Comparison of ENCODE assay signal across 8 cellular contexts in the genomic region with DNA sequence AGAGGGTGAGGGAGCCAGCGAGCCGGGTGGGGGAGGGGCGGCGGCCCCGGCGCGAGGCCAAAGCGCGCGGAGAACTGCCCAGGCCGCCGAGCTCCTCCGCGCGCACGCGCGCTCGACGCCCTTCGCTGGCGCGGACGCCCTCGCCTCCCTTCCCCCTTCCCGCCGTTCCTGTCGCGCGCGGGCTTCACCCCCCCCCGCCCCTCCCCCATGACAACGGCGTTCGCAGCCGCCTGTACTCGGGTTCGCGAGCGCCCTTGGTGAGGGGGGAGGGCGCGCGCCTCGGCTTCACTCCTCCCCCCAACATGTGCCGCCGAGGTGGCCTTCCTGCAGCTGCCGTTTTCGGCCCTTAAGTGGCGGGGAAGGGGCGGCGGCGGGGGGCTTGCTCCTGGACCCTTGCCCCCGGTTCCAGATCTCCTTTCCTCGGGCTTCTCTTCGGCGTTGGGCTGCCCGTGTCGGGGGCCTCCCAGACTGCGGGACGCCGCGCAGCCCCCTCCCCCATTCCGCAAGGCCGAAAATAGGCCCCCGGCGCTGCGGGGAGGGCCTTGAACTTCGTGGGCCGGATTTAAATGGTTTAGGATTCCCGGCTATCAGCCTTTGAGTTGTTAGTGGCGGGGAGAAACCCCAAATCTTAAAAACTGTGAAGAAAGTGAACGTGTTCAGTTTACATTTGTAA. TPM values are rescaled to one million over a fixed set of nuclear protein-coding genes. Genes with fewer than 3 reads are reported as not detected.
A peak's percentile ranks its signal among the peaks of the same experiment; 100 is the strongest.
DNase-seq lines count a peak whose midpoint lies in the region; ATAC-seq and TF ChIP-seq lines count a peak whose summit lies in the region.

No MANE protein-coding gene starts in this region.

- H3K36me3 Mint-ChIP-seq in GM23338 (ENCODE audit: low read depth): peaks cover 58% of the 10 kb centered on the region

- peak overlapping the region; percentile 97 for H3K27ac Mint-ChIP-seq in GM23338

- H4K20me1 ChIP-seq in GM23338 (replicated peaks; ENCODE audit: insufficient read depth): peaks cover 40% of the 10 kb centered on the region

- no peaks in the 10 kb centered on the region for H3K9me2 ChIP-seq in GM23338 (ENCODE audit: insufficient read depth)

- H3K9me3 ChIP-seq in body of pancreas (no peaks in the 10 kb centered on the region), iPS-15b (ENCODE audit: control insufficient read depth, insufficient read depth, low read length) (no peaks in the 10 kb centered on the region)

- TF ChIP-seq CTCF in GM23338 (conservative IDR thresholded peaks at IDR 0.05; ENCODE audit: low read depth in 2 of 2): no peak
- no peak for TF ChIP-seq CTCF in body of pancreas (IDR thresholded peaks at IDR 0.05)

- H2AFZ ChIP-seq in GM23338: no peak overlapping the region

- H3K27ac ChIP-seq in GM23338 (ENCODE audit: low read depth) (peak overlapping the region; percentile 100), body of pancreas (peak overlapping the region; percentile 94 to 100 (median 98))

- H3K4me3 Mint-ChIP-seq in GM23338: peak overlapping the region; percentile 93

- 0 to 1% methylated on average over 19 to 35 of the region's 72 CpGs for WGBS in body of pancreas, 2 donors

- peaks cover 50% of the 10 kb centered on the region for H3F3A ChIP-seq in GM23338 (replicated peaks; ENCODE audit: low read depth)

- H3K27me3 ChIP-seq in GM23338 (ENCODE audit: insufficient read depth) (no peaks in the 10 kb centered on the region), body of pancreas (no peaks in the 10 kb centered on the region), iPS-15b (ENCODE audit: control insufficient read depth, insufficient read depth, low read length) (no peaks in the 10 kb centered on the region)

- peaks cover 25% of the 10 kb centered on the region for H3K4me1 ChIP-seq in GM23338 (ENCODE audit: insufficient read depth)
- H3K4me1 ChIP-seq in body of pancreas: peaks cover 55% of the 10 kb centered on the region
- peaks cover 15% of the 10 kb centered on the region for H3K4me1 ChIP-seq in iPS-15b (ENCODE audit: control insufficient read depth, insufficient read depth, low read length)

- intact Hi-C loops in body of pancreas (cut with DNase I): no loop called here
- intact Hi-C loops in sciatic nerve (cut with DNase I): no loop called here

- peaks cover 20% of the 10 kb centered on the region for H3K27me3 Mint-ChIP-seq in GM23338 (ENCODE audit: insufficient read depth, low read depth, poor library complexity)

- H3K9ac ChIP-seq in iPS-15b (ENCODE audit: low read depth, low read length): peak overlapping the region; percentile 97

- TF ChIP-seq POLR2A in body of pancreas (IDR thresholded peaks at IDR 0.05): no peak

- peaks cover 35% of the 10 kb centered on the region for H3K4me1 Mint-ChIP-seq in GM23338

- H3K4me3 ChIP-seq in GM08714 (ENCODE audit: low read length) (peak overlapping the region; percentile 98), GM23338 (peak overlapping the region; percentile 99), body of pancreas (peak overlapping the region; percentile 38 to 73), iPS-15b (ENCODE audit: low read depth, low read length) (peak overlapping the region; percentile 88)

- DNase-seq in GM23338 (ENCODE audit: low spot score): peak; percentile 76
- DNase-seq in Kasumi-1 (lab: John Stamatoyannopoulos, UW): peak; percentile 28 to 39
- peak; percentile 48 to 68 for DNase-seq in SHP77 (lab: John Stamatoyannopoulos, UW)
- peak; percentile 88 to 90 (median 90) for DNase-seq in body of pancreas
- DNase-seq in sciatic nerve (ENCODE audit: low spot score): peak; percentile 91
- no peak for DNase-seq in effector CD4-positive, alpha-beta T cell

- H3K79me2 ChIP-seq in GM23338 (replicated peaks; ENCODE audit: insufficient read depth): peaks cover 67% of the 10 kb centered on the region

- H3K36me3 ChIP-seq in GM23338 (ENCODE audit: insufficient read depth): peaks cover 9% of the 10 kb centered on the region
- H3K36me3 ChIP-seq in body of pancreas (replicated peaks in 1 of 2; ENCODE audit: insufficient read depth in 1 of 2, low read depth in 2 of 2): peaks cover 5 to 7% of the 10 kb centered on the region in 2 donors
- H3K36me3 ChIP-seq in iPS-15b (ENCODE audit: control insufficient read depth, insufficient read depth, low read length): peaks cover 18% of the 10 kb centered on the region

- peak overlapping the region; percentile 100 for H3K4me2 ChIP-seq in GM23338

- H3K9me3 Mint-ChIP-seq in GM23338: no peaks in the 10 kb centered on the region; the same call in 2 of the 3 replicates

- peak; percentile 40 for ATAC-seq in GM23338
- ATAC-seq in body of pancreas: peak; percentile 81
- ATAC-seq in sciatic nerve: peak; percentile 68

TF ChIP-seq in GM23338, 12 proteins besides CTCF, POLR2A, EP300 and RAD21 (continues in another document):
- TF ChIP-seq, protein P1, sequence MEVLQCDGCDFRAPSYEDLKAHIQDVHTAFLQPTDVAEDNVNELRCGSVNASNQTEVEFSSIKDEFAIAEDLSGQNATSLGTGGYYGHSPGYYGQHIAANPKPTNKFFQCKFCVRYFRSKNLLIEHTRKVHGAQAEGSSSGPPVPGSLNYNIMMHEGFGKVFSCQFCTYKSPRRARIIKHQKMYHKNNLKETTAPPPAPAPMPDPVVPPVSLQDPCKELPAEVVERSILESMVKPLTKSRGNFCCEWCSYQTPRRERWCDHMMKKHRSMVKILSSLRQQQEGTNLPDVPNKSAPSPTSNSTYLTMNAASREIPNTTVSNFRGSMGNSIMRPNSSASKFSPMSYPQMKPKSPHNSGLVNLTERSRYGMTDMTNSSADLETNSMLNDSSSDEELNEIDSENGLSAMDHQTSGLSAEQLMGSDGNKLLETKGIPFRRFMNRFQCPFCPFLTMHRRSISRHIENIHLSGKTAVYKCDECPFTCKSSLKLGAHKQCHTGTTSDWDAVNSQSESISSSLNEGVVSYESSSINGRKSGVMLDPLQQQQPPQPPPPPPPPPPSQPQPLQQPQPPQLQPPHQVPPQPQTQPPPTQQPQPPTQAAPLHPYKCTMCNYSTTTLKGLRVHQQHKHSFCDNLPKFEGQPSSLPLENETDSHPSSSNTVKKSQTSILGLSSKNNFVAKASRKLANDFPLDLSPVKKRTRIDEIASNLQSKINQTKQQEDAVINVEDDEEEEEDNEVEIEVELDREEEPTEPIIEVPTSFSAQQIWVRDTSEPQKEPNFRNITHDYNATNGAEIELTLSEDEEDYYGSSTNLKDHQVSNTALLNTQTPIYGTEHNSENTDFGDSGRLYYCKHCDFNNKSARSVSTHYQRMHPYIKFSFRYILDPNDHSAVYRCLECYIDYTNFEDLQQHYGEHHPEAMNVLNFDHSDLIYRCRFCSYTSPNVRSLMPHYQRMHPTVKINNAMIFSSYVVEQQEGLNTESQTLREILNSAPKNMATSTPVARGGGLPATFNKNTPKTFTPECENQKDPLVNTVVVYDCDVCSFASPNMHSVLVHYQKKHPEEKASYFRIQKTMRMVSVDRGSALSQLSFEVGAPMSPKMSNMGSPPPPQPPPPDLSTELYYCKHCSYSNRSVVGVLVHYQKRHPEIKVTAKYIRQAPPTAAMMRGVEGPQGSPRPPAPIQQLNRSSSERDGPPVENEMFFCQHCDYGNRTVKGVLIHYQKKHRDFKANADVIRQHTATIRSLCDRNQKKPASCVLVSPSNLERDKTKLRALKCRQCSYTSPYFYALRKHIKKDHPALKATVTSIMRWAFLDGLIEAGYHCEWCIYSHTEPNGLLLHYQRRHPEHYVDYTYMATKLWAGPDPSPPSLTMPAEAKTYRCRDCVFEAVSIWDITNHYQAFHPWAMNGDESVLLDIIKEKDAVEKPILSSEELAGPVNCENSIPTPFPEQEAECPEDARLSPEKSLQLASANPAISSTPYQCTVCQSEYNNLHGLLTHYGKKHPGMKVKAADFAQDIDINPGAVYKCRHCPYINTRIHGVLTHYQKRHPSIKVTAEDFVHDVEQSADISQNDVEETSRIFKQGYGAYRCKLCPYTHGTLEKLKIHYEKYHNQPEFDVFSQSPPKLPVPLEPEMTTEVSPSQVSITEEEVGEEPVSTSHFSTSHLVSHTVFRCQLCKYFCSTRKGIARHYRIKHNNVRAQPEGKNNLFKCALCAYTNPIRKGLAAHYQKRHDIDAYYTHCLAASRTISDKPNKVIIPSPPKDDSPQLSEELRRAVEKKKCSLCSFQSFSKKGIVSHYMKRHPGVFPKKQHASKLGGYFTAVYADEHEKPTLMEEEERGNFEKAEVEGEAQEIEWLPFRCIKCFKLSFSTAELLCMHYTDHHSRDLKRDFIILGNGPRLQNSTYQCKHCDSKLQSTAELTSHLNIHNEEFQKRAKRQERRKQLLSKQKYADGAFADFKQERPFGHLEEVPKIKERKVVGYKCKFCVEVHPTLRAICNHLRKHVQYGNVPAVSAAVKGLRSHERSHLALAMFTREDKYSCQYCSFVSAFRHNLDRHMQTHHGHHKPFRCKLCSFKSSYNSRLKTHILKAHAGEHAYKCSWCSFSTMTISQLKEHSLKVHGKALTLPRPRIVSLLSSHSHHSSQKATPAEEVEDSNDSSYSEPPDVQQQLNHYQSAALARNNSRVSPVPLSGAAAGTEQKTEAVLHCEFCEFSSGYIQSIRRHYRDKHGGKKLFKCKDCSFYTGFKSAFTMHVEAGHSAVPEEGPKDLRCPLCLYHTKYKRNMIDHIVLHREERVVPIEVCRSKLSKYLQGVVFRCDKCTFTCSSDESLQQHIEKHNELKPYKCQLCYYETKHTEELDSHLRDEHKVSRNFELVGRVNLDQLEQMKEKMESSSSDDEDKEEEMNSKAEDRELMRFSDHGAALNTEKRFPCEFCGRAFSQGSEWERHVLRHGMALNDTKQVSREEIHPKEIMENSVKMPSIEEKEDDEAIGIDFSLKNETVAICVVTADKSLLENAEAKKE (CRISPR knock-in tag; IDR thresholded peaks at IDR 0.05): no peak
- TF ChIP-seq ZNF331 (CRISPR knock-in tag; IDR thresholded peaks at IDR 0.05; ENCODE audit: low read depth) (no peak), POLR2AphosphoS5 (IDR thresholded peaks at IDR 0.05; ENCODE audit: low read depth) (no peak)

RNA-seq across cellular contexts. Expression of a gene that starts 0.5 kb away (rescaled TPM):
- 253 and 308 TPM in 2 replicates for total RNA-seq in GM23338 (2014; rRNA removed; shearing (Covaris generic))
- 893 and 928 TPM in 2 replicates for polyA plus RNA-seq in GM23338 (2016; fragmentation: Nextera tagmentation; extraction: Ambion mirVana)
- 1,000 to 10,000 TPM in 1 of 2 donors, 100 to 1,000 TPM in 1; 231 to 1,198 TPM for total RNA-seq in body of pancreas
- total RNA-seq in sciatic nerve: 931 TPM

RNA-seq across cellular contexts. Expression of a gene that starts 24.1 kb away (rescaled TPM):
- 278 and 696 TPM in 2 replicates for total RNA-seq in GM23338 (2014; rRNA removed; shearing (Covaris generic))
- 756 and 851 TPM in 2 replicates for polyA plus RNA-seq in GM23338 (2016; fragmentation: Nextera tagmentation; extraction: Ambion mirVana)
- 100 to 1,000 TPM in 1 of 2 donors, 10 to 100 TPM in 1; 77.5 to 186 TPM for total RNA-seq in body of pancreas
- 228 TPM for total RNA-seq in sciatic nerve

RNA-seq across cellular contexts. Expression of a gene that starts 33.0 kb away (rescaled TPM):
- 0.85 and 1.6 TPM in 2 replicates for total RNA-seq in GM23338 (2014; rRNA removed; shearing (Covaris generic))
- 0.73 and 1.1 TPM in 2 replicates for polyA plus RNA-seq in GM23338 (2016; fragmentation: Nextera tagmentation; extraction: Ambion mirVana)
- total RNA-seq in body of pancreas (1 to 10 TPM in 1 of 2 donors, not detected in 1; 2.1 TPM), sciatic nerve (2.1 TPM)

RNA-seq across cellular contexts. Expression of a gene that starts 34.4 kb away (rescaled TPM):
- total RNA-seq in GM23338 (2014; rRNA removed; shearing (Covaris generic)): 0.47 and 1.4 TPM in 2 replicates
- polyA plus RNA-seq in GM23338 (2016; fragmentation: Nextera tagmentation; extraction: Ambion mirVana): 0.24 TPM in 2 replicates
- total RNA-seq in body of pancreas: not detected
- total RNA-seq in sciatic nerve: not detected

RNA-seq across cellular contexts. Expression of a gene that starts 45.3 kb away (rescaled TPM):
- not detected in 2 replicates for total RNA-seq in GM23338 (2014; rRNA removed; shearing (Covaris generic))
- not detected in 2 replicates for polyA plus RNA-seq in GM23338 (2016; fragmentation: Nextera tagmentation; extraction: Ambion mirVana)
- total RNA-seq in body of pancreas (not detected), sciatic nerve (not detected)
